12 cellular contexts compared by ENCODE assay signal in genomic region chr17:64386412-64387144, GRCh38. TPM values are rescaled to one million over a fixed set of nuclear protein-coding genes. Genes with fewer than 3 reads are reported as not detected.
A peak's percentile ranks its signal among the peaks of the same experiment; 100 is the strongest.
DNase-seq lines count a peak whose midpoint lies in the region; ATAC-seq, FAIRE-seq and TF ChIP-seq lines count a peak whose summit lies in the region.
"Had no signal": no experiment of that assay in that cellular context is flagged by ENCODE, and none has a peak within 500 bp of the region (broad histone marks: within the 10 kb centered on the region; RNA-seq: fewer than 3 reads in every experiment).

No MANE protein-coding gene starts in this region.

- peaks cover 78% of the 10 kb centered on the region for H3K4me1 ChIP-seq in CD8-positive, alpha-beta T cell (ENCODE audit: insufficient read depth, low read length)
- H3K4me1 ChIP-seq in gastroesophageal sphincter: peaks cover 0 to 13% (median 0%) of the 10 kb centered on the region in 3 donors
- H3K4me1 ChIP-seq in gastrocnemius medialis: peaks cover 11 to 13% of the 10 kb centered on the region in 2 donors
- H3K4me1 ChIP-seq in effector memory CD4-positive, alpha-beta T cell (ENCODE audit: control insufficient read depth, insufficient read depth, low read length, poor library complexity, severe bottlenecking): no peaks in the 10 kb centered on the region

- TF ChIP-seq POLR2A in gastroesophageal sphincter (IDR thresholded peaks at IDR 0.05): no peak
- no peak for TF ChIP-seq POLR2A in gastrocnemius medialis (IDR thresholded peaks at IDR 0.05)

- no peak for DNase-seq in CD8-positive, alpha-beta T cell
- DNase-seq in WTC11 (ENCODE audit: low spot score) (no peak), gastrocnemius medialis (no peak), RCC 7860 (ENCODE audit: low spot score) (no peak)
- no peak for DNase-seq in effector memory CD4-positive, alpha-beta T cell
- no peak for DNase-seq in activated CD8-positive, alpha-beta memory T cell treated with anti-CD3 and anti-CD28 coated beads, Interleukin-2, amount 10 ng/mL, durations not matched to agents 7 days and 5 days
- DNase-seq: activated effector memory CD4-positive, alpha-beta T cell treated with Interleukin-2 at 50 U/mL for 16 hours; MV-4-11; NCI-H526 treated with DMSO at 0.1 percent for 48 hours had no signal

- H3K4me3 ChIP-seq in CD8-positive, alpha-beta T cell (ENCODE audit: low read depth, low read length): no peak overlapping the region
- H3K4me3 ChIP-seq in gastroesophageal sphincter: peak overlapping the region in 1 of 2 donors; percentile 46
- peak overlapping the region; percentile 39 to 54 (median 46) for H3K4me3 ChIP-seq in gastrocnemius medialis
- no peak overlapping the region for H3K4me3 ChIP-seq in effector memory CD4-positive, alpha-beta T cell (ENCODE audit: insufficient read depth, low read depth, low read length, poor library complexity, severe bottlenecking)

- no peak for TF ChIP-seq EP300 in gastroesophageal sphincter (IDR thresholded peaks at IDR 0.05)

- H3K27me3 Mint-ChIP-seq in CD8-positive, alpha-beta T cell (ENCODE audit: low read depth): no peaks in the 10 kb centered on the region
- H3K27me3 Mint-ChIP-seq in WTC11 (ENCODE audit: low read depth): no peaks in the 10 kb centered on the region; the same call in 1 of the 2 replicates
- no peaks in the 10 kb centered on the region for H3K27me3 Mint-ChIP-seq in activated CD8-positive, alpha-beta memory T cell treated with anti-CD3 and anti-CD28 coated beads, Interleukin-2, amount 10 ng/mL, durations not matched to agents 7 days and 5 days

- POLR2A ChIA-PET in CD8-positive, alpha-beta T cell (lab: Charles Lee): interaction anchor here (1.4 kb wide), 1 partner anchor 12 kb away, joined by 5 read pairs; no protein-coding TSS in a partner anchor
- POLR2A ChIA-PET in WTC11 (lab: Charles Lee): interaction anchor here (0.7 kb wide), 1 partner anchor 115 kb away, joined by 3 read pairs; no protein-coding TSS in a partner anchor

- FAIRE-seq in RCC 7860 (lab: Jason Lieb, UNC): no peak

- H3K9me3 ChIP-seq in CD8-positive, alpha-beta T cell (ENCODE audit: low read length): no peaks in the 10 kb centered on the region
- H3K9me3 ChIP-seq in gastroesophageal sphincter: no peaks in the 10 kb centered on the region
- no peaks in the 10 kb centered on the region for H3K9me3 ChIP-seq in gastrocnemius medialis
- H3K9me3 ChIP-seq in effector memory CD4-positive, alpha-beta T cell (ENCODE audit: control insufficient read depth, low read length): no peaks in the 10 kb centered on the region

- intact Hi-C loops in CD8-positive, alpha-beta T cell (cut with DNase I, micrococcal nuclease): no loop called here
- intact Hi-C loops in gastrocnemius medialis (cut with DNase I; ENCODE audit: low total_unique reads): no loop called here

- H3K36me3 Mint-ChIP-seq in CD8-positive, alpha-beta T cell: peaks cover 76% of the 10 kb centered on the region
- no peaks in the 10 kb centered on the region for H3K36me3 Mint-ChIP-seq in WTC11
- H3K36me3 Mint-ChIP-seq in activated CD8-positive, alpha-beta memory T cell treated with anti-CD3 and anti-CD28 coated beads, Interleukin-2, amount 10 ng/mL, durations not matched to agents 7 days and 5 days: peaks cover 60% of the 10 kb centered on the region

- H3K27ac Mint-ChIP-seq in CD8-positive, alpha-beta T cell: peak overlapping the region; percentile 81
- H3K27ac Mint-ChIP-seq in WTC11: no peak overlapping the region
- no peak overlapping the region for H3K27ac Mint-ChIP-seq in activated CD8-positive, alpha-beta memory T cell treated with anti-CD3 and anti-CD28 coated beads, Interleukin-2, amount 10 ng/mL, durations not matched to agents 7 days and 5 days

- peaks cover 81% of the 10 kb centered on the region for H3K4me1 Mint-ChIP-seq in CD8-positive, alpha-beta T cell (ENCODE audit: low read depth)
- no peaks in the 10 kb centered on the region for H3K4me1 Mint-ChIP-seq in WTC11
- peaks cover 67% of the 10 kb centered on the region for H3K4me1 Mint-ChIP-seq in activated CD8-positive, alpha-beta memory T cell treated with anti-CD3 and anti-CD28 coated beads, Interleukin-2, amount 10 ng/mL, durations not matched to agents 7 days and 5 days

- in situ Hi-C loops in gastrocnemius medialis (cut with MboI; ENCODE audit: low sequenced_read_pairs in 4 of 4): no loop called here

- H3K9me3 Mint-ChIP-seq in CD8-positive, alpha-beta T cell: no peaks in the 10 kb centered on the region
- no peaks in the 10 kb centered on the region for H3K9me3 Mint-ChIP-seq in WTC11
- no peaks in the 10 kb centered on the region for H3K9me3 Mint-ChIP-seq in activated CD8-positive, alpha-beta memory T cell treated with anti-CD3 and anti-CD28 coated beads, Interleukin-2, amount 10 ng/mL, durations not matched to agents 7 days and 5 days (ENCODE audit: low read depth)

- no peak for TF ChIP-seq CTCF in CD8-positive, alpha-beta T cell (IDR thresholded peaks at IDR 0.05)
- TF ChIP-seq CTCF in WTC11 (IDR thresholded peaks at IDR 0.05): no peak
- no peak for TF ChIP-seq CTCF in gastroesophageal sphincter (IDR thresholded peaks at IDR 0.05)
- no peak for TF ChIP-seq CTCF in gastrocnemius medialis (IDR thresholded peaks at IDR 0.05 in 4 of 5, conservative IDR thresholded peaks at IDR 0.05 in 1 of 5)

- no peaks in the 10 kb centered on the region for H3K27me3 ChIP-seq in CD8-positive, alpha-beta T cell (ENCODE audit: insufficient read depth, low read length)
- H3K27me3 ChIP-seq in gastroesophageal sphincter (peaks cover 4% of the 10 kb centered on the region), gastrocnemius medialis (no peaks in the 10 kb centered on the region)
- no peaks in the 10 kb centered on the region for H3K27me3 ChIP-seq in effector memory CD4-positive, alpha-beta T cell (replicated peaks; ENCODE audit: control insufficient read depth, insufficient read depth, low read length, poor library complexity, severe bottlenecking)
- H3K27me3 ChIP-seq: dorsolateral prefrontal cortex had no signal

- no peak for ATAC-seq in CD8-positive, alpha-beta T cell
- ATAC-seq in WTC11 (no peak), gastroesophageal sphincter (no peak), gastrocnemius medialis (no peak), GM19452 (IDR thresholded peaks at IDR 0.05; ENCODE audit: unreplicated experiment) (no peak)
- ATAC-seq in activated CD8-positive, alpha-beta memory T cell treated with anti-CD3 and anti-CD28 coated beads, Interleukin-2, amount 10 ng/mL, durations not matched to agents 7 days and 5 days: no peak

- CTCF ChIA-PET in CD8-positive, alpha-beta T cell (lab: Charles Lee): interaction anchor here (1.3 to 2.9 kb wide), 2 partner anchors 26 to 33 kb away, joined by 3 to 12 read pairs; no protein-coding TSS in a partner anchor
- CTCF ChIA-PET in WTC11 (lab: Charles Lee): interaction anchor here (0.7 to 1.5 kb wide), 5 partner anchors 14 to 33 kb away, joined by 3 to 4 read pairs (median 4); no protein-coding TSS in a partner anchor
- CTCF ChIA-PET in activated CD8-positive, alpha-beta memory T cell treated with anti-CD3 and anti-CD28 coated beads, Interleukin-2, amount 10 ng/mL, durations not matched to agents 7 days and 5 days (lab: Charles Lee): interaction anchor here (0.7 to 1.4 kb wide), 2 partner anchors 15 to 17 kb away, joined by 3 to 5 read pairs; no protein-coding TSS in a partner anchor

- WGBS in gastroesophageal sphincter (ENCODE audit: low coverage in 1 of 2), 2 donors: 80 to 84% methylated on average over 4 to 6 of the region's 6 CpGs

- no peak overlapping the region for H3K27ac ChIP-seq in CD8-positive, alpha-beta T cell (ENCODE audit: low read depth, low read length)
- H3K27ac ChIP-seq in gastroesophageal sphincter (peak overlapping the region in 3 of 4 donors; percentile 49 to 70 (median 55)), gastrocnemius medialis (peak overlapping the region; percentile 70 to 86 (median 82))
- no peak overlapping the region for H3K27ac ChIP-seq in effector memory CD4-positive, alpha-beta T cell (ENCODE audit: insufficient read depth, low read length, poor library complexity, severe bottlenecking)

- peak overlapping the region; percentile 16 for H3K4me3 Mint-ChIP-seq in CD8-positive, alpha-beta T cell
- no peak overlapping the region for H3K4me3 Mint-ChIP-seq in WTC11
- H3K4me3 Mint-ChIP-seq in activated CD8-positive, alpha-beta memory T cell treated with anti-CD3 and anti-CD28 coated beads, Interleukin-2, amount 10 ng/mL, durations not matched to agents 7 days and 5 days: no peak overlapping the region

- no peaks in the 10 kb centered on the region for H3K36me3 ChIP-seq in CD8-positive, alpha-beta T cell (ENCODE audit: insufficient read depth, low read length)
- H3K36me3 ChIP-seq in gastroesophageal sphincter (no peaks in the 10 kb centered on the region), gastrocnemius medialis (no peaks in the 10 kb centered on the region)
- H3K36me3 ChIP-seq in effector memory CD4-positive, alpha-beta T cell (ENCODE audit: control insufficient read depth, insufficient read depth, low read length): no peaks in the 10 kb centered on the region

TF ChIP-seq in WTC11, 78 proteins besides CTCF, POLR2A, EP300 and RAD21:
- no peak for TF ChIP-seq HMGXB4 (CRISPR knock-in tag; IDR thresholded peaks at IDR 0.05)
- TF ChIP-seq GABPB1 (CRISPR knock-in tag; IDR thresholded peaks at IDR 0.05): peak; percentile 47; the same call in 1 of the 2 replicates

RNA-seq across cellular contexts. Expression of gene PECAM1, which starts 4.1 kb away (rescaled TPM):
- total RNA-seq in CD8-positive, alpha-beta T cell: 10 to 100 TPM; 64.3 to 70.6 TPM
- total RNA-seq in WTC11 (2021): 0.18 to 0.44 TPM (median 0.33 TPM) in 3 replicates
- total RNA-seq in gastroesophageal sphincter: 100 to 1,000 TPM in 2 of 4 donors, 10 to 100 TPM in 2; 33.8 to 219 (median 104) TPM
- 10 to 100 TPM; 35.1 to 71.5 (median 51.3) TPM for total RNA-seq in gastrocnemius medialis
- 100 to 1,000 TPM; 116 to 124 TPM for total RNA-seq in activated CD8-positive, alpha-beta memory T cell treated with anti-CD3 and anti-CD28 coated beads, Interleukin-2, amount 10 ng/mL, durations not matched to agents 7 days and 5 days

Comparison
In these comparisons a context has a peak if more than half of its experiments do, and no peak if none do; other contexts are left out.
1. H3K27ac ChIP-seq: peak in gastroesophageal sphincter (3 of 4) and gastrocnemius medialis (4 of 4); none in CD8-positive, alpha-beta T cell (single experiment) and effector memory CD4-positive, alpha-beta T cell (single experiment).
2. H3K4me3 ChIP-seq: peak in gastrocnemius medialis (4 of 4); none in CD8-positive, alpha-beta T cell (single experiment) and effector memory CD4-positive, alpha-beta T cell (single experiment).
3. RNA of gene PECAM1, which starts 4.1 kb away (total RNA-seq): 33.8 to 219 TPM in gastroesophageal sphincter, 116 to 124 TPM in activated CD8-positive, alpha-beta memory T cell treated with anti-CD3 and anti-CD28 coated beads, Interleukin-2, amount 10 ng/mL, durations not matched to agents 7 days and 5 days, 64.3 to 70.6 TPM in CD8-positive, alpha-beta T cell and 35.1 to 71.5 TPM in gastrocnemius medialis; 0.18 to 0.44 TPM in WTC11; every median in the first group is over 10 times any median in the second.